ENCODE assay signal across 8 cellular contexts in the genomic region with DNA sequence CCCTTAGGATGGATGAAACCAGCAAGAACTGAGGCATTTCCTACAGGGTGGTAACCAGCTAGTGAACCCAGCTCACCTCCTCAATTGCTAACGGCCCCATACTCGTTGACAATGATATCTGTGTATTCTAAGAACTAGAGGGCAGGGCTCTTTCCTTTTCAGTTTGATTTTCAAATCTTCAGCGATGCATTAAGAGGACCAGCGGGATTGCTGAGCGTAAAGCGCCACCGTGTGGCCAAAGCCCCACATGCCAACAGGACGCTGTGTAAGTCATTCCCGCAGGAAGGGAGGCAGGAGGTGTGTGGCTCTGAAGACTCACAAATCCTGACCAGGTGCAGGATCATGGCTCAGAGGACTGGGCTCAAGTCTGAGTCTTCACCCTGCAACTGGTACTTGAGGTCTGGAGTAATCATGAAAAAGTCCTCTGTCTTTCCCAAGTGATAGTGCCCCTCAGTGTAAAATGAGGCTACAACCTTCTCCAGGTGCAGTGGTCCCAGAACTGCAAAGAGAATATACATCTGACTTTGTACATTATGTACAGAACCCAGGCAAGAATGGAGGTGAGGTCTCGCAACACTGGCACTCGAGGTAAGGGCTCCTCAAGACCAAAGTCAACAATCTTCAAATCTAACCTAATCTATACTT. TPM values are rescaled to one million over a fixed set of nuclear protein-coding genes. Genes with fewer than 3 reads are reported as not detected.
A peak's percentile ranks its signal among the peaks of the same experiment; 100 is the strongest.
DNase-seq lines count a peak whose midpoint lies in the region; ATAC-seq and TF ChIP-seq lines count a peak whose summit lies in the region.

No MANE protein-coding gene starts in this region.

- H3K4me1 ChIP-seq in PC-9 (replicated peaks; ENCODE audit: insufficient read depth) = no peaks in the 10 kb centered on the region

- H2AFZ ChIP-seq in PC-9 = no peak overlapping the region

- H3K4me3 ChIP-seq in PC-9 = no peak overlapping the region

- H3K4me3 Mint-ChIP-seq in nephron progenitor cell = no peak overlapping the region

- H3K27me3 ChIP-seq in PC-9 (ENCODE audit: insufficient read depth, low read depth) = no peaks in the 10 kb centered on the region; the same call in 1 of the 2 replicates

- peaks cover 13% of the 10 kb centered on the region for H3K9me3 Mint-ChIP-seq in nephron progenitor cell

- H3K9me3 ChIP-seq in PC-9 (ENCODE audit: insufficient read depth, low read depth) = no peaks in the 10 kb centered on the region; the same call in 1 of the 2 replicates

- POLR2A ChIA-PET in PC-9 (lab: Charles Lee; ENCODE audit: unreplicated experiment) = interaction anchor here (0.6 kb wide), 1 partner anchor 436 kb away, joined by 4 read pairs; no protein-coding TSS in a partner anchor

- no peak overlapping the region for H3K27ac Mint-ChIP-seq in nephron progenitor cell

- H3K9me2 ChIP-seq in PC-9 (ENCODE audit: insufficient read depth) = no peaks in the 10 kb centered on the region

- no TSS peak for BruUV-seq in PC-9 (replicated peaks; lab: Mats Ljungman, UMichigan)

- intact Hi-C loops in PC-9 (cut with micrococcal nuclease; ENCODE audit: unreplicated experiment) = loop anchor here (1.0 to 2.0 kb wide), 5 partner anchors 1094 to 1463 kb away; a partner anchor contains a TSS

- H3K4me2 ChIP-seq in PC-9 = no peak overlapping the region

- peak; percentile 75 for ATAC-seq in GM21526 (IDR thresholded peaks at IDR 0.05; ENCODE audit: low FRiP score, unreplicated experiment)
- ATAC-seq in stimulated activated naive CD8-positive, alpha-beta T cell treated with anti-CD3 and anti-CD28 coated beads, Interleukin-15, Interleukin-2, amounts not matched to agents 100 U/mL and 50 U/mL, for 24 hours = peak; percentile 83

- no peaks in the 10 kb centered on the region for H4K20me1 ChIP-seq in PC-9 (ENCODE audit: insufficient read depth)

- DNase-seq in DMS 273 treated with DMSO at 0.1 percent for 48 hours (lab: John Stamatoyannopoulos, UW) = peak; percentile 24
- DNase-seq in KBM-7 = peak; percentile 78
- DNase-seq in PC-9 = peak; percentile 64 to 79
- DNase-seq in activated T-cell treated with anti-CD3 and anti-CD28 coated beads, Interleukin-2, amount 50 U/mL, for 1 hour = peak; percentile 78
- peak; percentile 62 for DNase-seq in fibroblast of gingiva (ENCODE audit: low read depth)
- peak; percentile 90 for DNase-seq in nephron progenitor cell
- peak; percentile 83 for DNase-seq in stimulated activated naive CD8-positive, alpha-beta T cell treated with anti-CD3 and anti-CD28 coated beads, Interleukin-15, Interleukin-2, amounts not matched to agents 100 U/mL and 50 U/mL, for 24 hours

- TF ChIP-seq CTCF in PC-9 (conservative IDR thresholded peaks at IDR 0.05) = peak; percentile 91
- TF ChIP-seq CTCF in nephron progenitor cell (IDR thresholded peaks at IDR 0.05) = peak; percentile 95

- CTCF ChIA-PET in PC-9 (lab: Charles Lee) = no interaction called here

- no peaks in the 10 kb centered on the region for H3F3A ChIP-seq in PC-9 (ENCODE audit: insufficient read depth, low read depth)

- peaks cover 11% of the 10 kb centered on the region for H3K27me3 Mint-ChIP-seq in nephron progenitor cell (ENCODE audit: low read depth, poor library complexity)

- in situ Hi-C loops in KBM-7 (cut with MboI; ENCODE audit: low pct_unique_long_range_greater_than_20kb, low sequenced_read_pairs) = loop anchor here (25.0 kb wide), 1 partner anchor 1083 kb away; a partner anchor contains a TSS

- H3K79me2 ChIP-seq in PC-9 (ENCODE audit: low read depth) = no peaks in the 10 kb centered on the region

- no peak overlapping the region for H3K27ac ChIP-seq in PC-9

- no peaks in the 10 kb centered on the region for H3K36me3 Mint-ChIP-seq in nephron progenitor cell (ENCODE audit: low read depth)

- no peaks in the 10 kb centered on the region for H3K36me3 ChIP-seq in PC-9 (ENCODE audit: low read depth)

- peaks cover 20% of the 10 kb centered on the region for H3K4me1 Mint-ChIP-seq in nephron progenitor cell

RNA-seq across cellular contexts. Expression of a gene that starts 40.9 kb away (rescaled TPM):
- not detected in 2 replicates for total RNA-seq in PC-9 (2021)

Comparison
In these comparisons a context has a peak if more than half of its experiments do, and no peak if none do; other contexts are left out.
1. DNase-seq: peak in every context shown above with its lines; median percentile 90 in nephron progenitor cell; 83 in stimulated activated naive CD8-positive, alpha-beta T cell treated with anti-CD3 and anti-CD28 coated beads, Interleukin-15, Interleukin-2, amounts not matched to agents 100 U/mL and 50 U/mL, for 24 hours; 78 in KBM-7; 78 in activated T-cell treated with anti-CD3 and anti-CD28 coated beads, Interleukin-2, amount 50 U/mL, for 1 hour; 72 in PC-9; 62 in fibroblast of gingiva; 24 in DMS 273 treated with DMSO at 0.1 percent for 48 hours.